In genomic region chr19:2421581-2422306, GRCh38 we compare ENCODE assay signal across 1 cellular context.
TF ChIP-seq lines count a peak whose summit lies in the region.

No MANE protein-coding gene starts in this region.

TF ChIP-seq in HepG2, 621 proteins besides CTCF, POLR2A, EP300 and RAD21:
- TF ChIP-seq ELF3 (CRISPR knock-in tag; IDR thresholded peaks at IDR 0.05) (no peak), PAF1 (CRISPR knock-in tag; IDR thresholded peaks at IDR 0.05) (0 out of 2 replicates have a peak, but pooled peaks have one; percentile 42), E2F5 (CRISPR knock-in tag; conservative IDR thresholded peaks at IDR 0.05) (no peak), ZNF639 (CRISPR knock-in tag; conservative IDR thresholded peaks at IDR 0.05) (no peak), ZNF687 (CRISPR knock-in tag; IDR thresholded peaks at IDR 0.05) (0 out of 2 replicates have a peak, but pooled peaks have one; percentile 14), AGO2 (optimal IDR thresholded peaks at IDR 0.05; ENCODE audit: low read depth, low read length) (peak; percentile 98), POLR2AphosphoS2 (IDR thresholded peaks at IDR 0.05; ENCODE audit: low read depth, low read length) (peak; percentile 83; the same call in 1 of the 2 replicates), RBM22 (optimal IDR thresholded peaks at IDR 0.05; ENCODE audit: low read length) (peak; percentile 54), ZNF138 (CRISPR knock-in tag; IDR thresholded peaks at IDR 0.05; ENCODE audit: low read depth) (no peak), ZNF24 (IDR thresholded peaks at IDR 0.05) (no peak), POLR2G (IDR thresholded peaks at IDR 0.05; ENCODE audit: low read depth, low read length) (0 out of 2 replicates have a peak, but pooled peaks have one; percentile 17), RBFOX2 (IDR thresholded peaks at IDR 0.05; ENCODE audit: low read depth, low read length) (peak; percentile 79), ZNF407 (CRISPR knock-in tag; IDR thresholded peaks at IDR 0.05; ENCODE audit: not compliant biosample characterization) (no peak), ZNF768 (CRISPR knock-in tag; IDR thresholded peaks at IDR 0.05) (0 out of 2 replicates have a peak, but pooled peaks have one; percentile 43), LCORL (IDR thresholded peaks at IDR 0.05) (no peak), LCORL (CRISPR knock-in tag; IDR thresholded peaks at IDR 0.05) (no peak), TOE1 (CRISPR knock-in tag; IDR thresholded peaks at IDR 0.05) (no peak), FOXA3 (CRISPR knock-in tag; IDR thresholded peaks at IDR 0.05) (no peak), SIN3B (IDR thresholded peaks at IDR 0.05; ENCODE audit: low read length) (no peak), HOXA3 (CRISPR knock-in tag; IDR thresholded peaks at IDR 0.05) (no peak), ZBTB33 (CRISPR knock-in tag; IDR thresholded peaks at IDR 0.05) (no peak), AGO1 (IDR thresholded peaks at IDR 0.05; ENCODE audit: low read depth, low read length, poor library complexity, severe bottlenecking) (peak; percentile 62), NR2C2 (CRISPR knock-in tag; IDR thresholded peaks at IDR 0.05; ENCODE audit: borderline replicate concordance) (no peak), AKAP8 (CRISPR knock-in tag; IDR thresholded peaks at IDR 0.05) (peak; percentile 92; the same call in 1 of the 2 replicates)
TF ChIP-seq in HepG2: peak in this region for 10.
